8 cellular contexts compared by ENCODE assay signal in genomic region chr11:34052608-34053160, GRCh38. TPM values are rescaled to one million over a fixed set of nuclear protein-coding genes. Genes with fewer than 3 reads are reported as not detected.
DNase-seq lines count a peak whose midpoint lies in the region; ATAC-seq and TF ChIP-seq lines count a peak whose summit lies in the region.

No MANE protein-coding gene starts in this region.

- H3K36me3 ChIP-seq in KMS-11 (ENCODE audit: insufficient read depth) (0 out of 2 replicates have a peak, but pooled peaks cover 6% of the 10 kb centered on the region), heart left ventricle (peaks cover 0 to 30% (median 15%) of the 10 kb centered on the region in 9 donors), rectal smooth muscle tissue (ENCODE audit: control insufficient read depth, insufficient read depth, low read length) (no peaks in the 10 kb centered on the region)

- TF ChIP-seq CTCF in KMS-11 (conservative IDR thresholded peaks at IDR 0.05; ENCODE audit: low read depth, low read length) (no peak), heart left ventricle (IDR thresholded peaks at IDR 0.05) (no peak)

- H3K79me2 ChIP-seq in KMS-11 (ENCODE audit: insufficient read depth, low read depth), result peaks cover 56% of the 10 kb centered on the region

- peak in 4 of 5 donors; percentile 16 to 36 (median 28) for DNase-seq in heart left ventricle
- DNase-seq in NOMO-1 (lab: John Stamatoyannopoulos, UW; ENCODE audit: unreplicated experiment in 2 of 2), result no peak
- no peak for DNase-seq in KBM-7

- peak overlapping the region; percentile 97 for H3K27ac Mint-ChIP-seq in activated T-helper 17 cell treated with anti-CD3 and anti-CD28 coated beads, Interleukin-2, amount 50 U/mL, for 72 hours

- H3K9me3 ChIP-seq in heart left ventricle, result no peaks in the 10 kb centered on the region

- H3K36me3 Mint-ChIP-seq in activated T-helper 17 cell treated with anti-CD3 and anti-CD28 coated beads, Interleukin-2, amount 50 U/mL, for 72 hours (ENCODE audit: low read depth), result peaks cover 44% of the 10 kb centered on the region

- H3K27ac ChIP-seq in KMS-11, result peak overlapping the region; percentile 98
- peak overlapping the region; percentile 96 to 100 (median 99) for H3K27ac ChIP-seq in heart left ventricle
- peak overlapping the region; percentile 100 for H3K27ac ChIP-seq in rectal smooth muscle tissue (ENCODE audit: low read depth, low read length)

- H3K27me3 ChIP-seq in KMS-11 (ENCODE audit: insufficient read depth, low read depth) (no peaks in the 10 kb centered on the region), heart left ventricle (no peaks in the 10 kb centered on the region), rectal smooth muscle tissue (ENCODE audit: control insufficient read depth, insufficient read depth, low read length) (no peaks in the 10 kb centered on the region)

- no peaks in the 10 kb centered on the region for H3K27me3 Mint-ChIP-seq in activated T-helper 17 cell treated with anti-CD3 and anti-CD28 coated beads, Interleukin-2, amount 50 U/mL, for 72 hours

- 0 out of 2 replicates have a peak overlapping the region, but pooled peaks have one; percentile 28 for H2AFZ ChIP-seq in KMS-11 (ENCODE audit: low read depth)

- H3K4me2 ChIP-seq in KMS-11, result peak overlapping the region; percentile 65

- WGBS in heart left ventricle, 4 donors, result 1% methylated on average over 26 to 40 of the region's 40 CpGs

- peaks cover 38% of the 10 kb centered on the region for H4K20me1 ChIP-seq in KMS-11 (ENCODE audit: insufficient read depth)

- H3K4me3 Mint-ChIP-seq in activated T-helper 17 cell treated with anti-CD3 and anti-CD28 coated beads, Interleukin-2, amount 50 U/mL, for 72 hours, result peak overlapping the region; percentile 96

- intact Hi-C loops in heart left ventricle (cut with DNase I), result loop anchor here in 8 of 10 donors (2.0 to 10.0 kb wide), 8 partner anchors 50 to 890 kb away; partner anchors contain the start of genes NAT10 (in 5 of the 8), ABTB2 (in 2 of the 8) and CSTF3 (in 1 of the 8)

- peaks cover 46% of the 10 kb centered on the region for H3K4me1 ChIP-seq in KMS-11 (ENCODE audit: low read depth, poor library complexity, severe bottlenecking)
- H3K4me1 ChIP-seq in heart left ventricle, result peaks cover 0 to 57% (median 48%) of the 10 kb centered on the region in 12 donors
- peaks cover 13% of the 10 kb centered on the region for H3K4me1 ChIP-seq in rectal smooth muscle tissue (ENCODE audit: control insufficient read depth, insufficient read depth, low read length)

- H3K9ac ChIP-seq in KMS-11, result peak overlapping the region; percentile 100
- peak overlapping the region; percentile 85 for H3K9ac ChIP-seq in rectal smooth muscle tissue (ENCODE audit: low read length)

- TF ChIP-seq POLR2A in GM18526 (IDR thresholded peaks at IDR 0.05; ENCODE audit: extremely low read depth, insufficient read length) (peak; percentile 3), heart left ventricle (IDR thresholded peaks at IDR 0.05) (no peak)

- peaks cover 10% of the 10 kb centered on the region for H3K4me1 Mint-ChIP-seq in activated T-helper 17 cell treated with anti-CD3 and anti-CD28 coated beads, Interleukin-2, amount 50 U/mL, for 72 hours

- in situ Hi-C loops in KBM-7 (cut with MboI; ENCODE audit: low pct_unique_long_range_greater_than_20kb, low sequenced_read_pairs), result no loop called here

- H3K4me3 ChIP-seq in KMS-11 (IDR thresholded peaks at IDR 0.05; ENCODE audit: insufficient read depth, low read depth, low read length), result no peak overlapping the region
- peak overlapping the region; percentile 90 to 99 (median 94) for H3K4me3 ChIP-seq in heart left ventricle
- peak overlapping the region; percentile 94 for H3K4me3 ChIP-seq in rectal smooth muscle tissue (ENCODE audit: low read length)

- no peaks in the 10 kb centered on the region for H3K9me3 Mint-ChIP-seq in activated T-helper 17 cell treated with anti-CD3 and anti-CD28 coated beads, Interleukin-2, amount 50 U/mL, for 72 hours

- ATAC-seq in activated T-helper 17 cell treated with anti-CD3 and anti-CD28 coated beads, Interleukin-2, amount 50 U/mL, for 72 hours (replicated peaks), result no peak
- ATAC-seq in heart left ventricle, result peak in 2 of 4 donors; percentile 0 to 4
- ATAC-seq in HG02970 (IDR thresholded peaks at IDR 0.05; ENCODE audit: low FRiP score, unreplicated experiment), result no peak

RNA-seq across cellular contexts. Expression of gene CAPRIN1, which starts 1.2 kb away (rescaled TPM):
- 100 to 1,000 TPM; 151 to 262 TPM for total RNA-seq in activated T-helper 17 cell treated with anti-CD3 and anti-CD28 coated beads, Interleukin-2, amount 50 U/mL, for 72 hours
- 100 to 1,000 TPM in 7 of 9 donors, 10 to 100 TPM in 2; 94.2 to 134 (median 114) TPM for total RNA-seq in heart left ventricle
- 10 to 100 TPM; 35.4 to 55.4 TPM for polyA plus RNA-seq in heart left ventricle

RNA-seq across cellular contexts. Expression of gene NAT10, which starts 52.7 kb away (rescaled TPM):
- total RNA-seq in activated T-helper 17 cell treated with anti-CD3 and anti-CD28 coated beads, Interleukin-2, amount 50 U/mL, for 72 hours, result 100 to 1,000 TPM; 113 to 138 TPM
- 10 to 100 TPM; 14.5 to 27.1 (median 21.2) TPM for total RNA-seq in heart left ventricle
- polyA plus RNA-seq in heart left ventricle, result 10 to 100 TPM; 16.3 to 21.1 TPM

Comparison
In these comparisons a context has a peak if more than half of its experiments do, and no peak if none do; other contexts are left out.
1. DNase-seq: peak in heart left ventricle (4 of 5); none in NOMO-1 (0 of 2) and KBM-7 (single experiment).
2. RNA of gene NAT10, which starts 52.7 kb away (total RNA-seq): 113 to 138 TPM in activated T-helper 17 cell treated with anti-CD3 and anti-CD28 coated beads, Interleukin-2, amount 50 U/mL, for 72 hours; 14.5 to 27.1 TPM in heart left ventricle; every median in the first group is over 4 times any median in the second.
3. Peak in every context shown above with its lines, with median percentiles within 50 percentile points of each other: H3K27ac ChIP-seq.